Comparison of ENCODE assay signal across 31 cellular contexts in genomic region chr20:62878244-62879030, GRCh38. TPM values are rescaled to one million over a fixed set of nuclear protein-coding genes. Genes with fewer than 3 reads are reported as not detected.
DNase-seq lines count a peak whose midpoint lies in the region; FAIRE-seq and TF ChIP-seq lines count a peak whose summit lies in the region.
"Had no signal": no experiment of that assay in that cellular context is flagged by ENCODE, and none has a peak within 500 bp of the region (broad histone marks: within the 10 kb centered on the region; RNA-seq: fewer than 3 reads in every experiment).

No MANE protein-coding gene starts in this region.

- no peak overlapping the region for H2AK5ac ChIP-seq in trophoblast cell (ENCODE audit: low read length)

- H2AFZ ChIP-seq in OCI-LY3 (ENCODE audit: low read depth, low read length) (no peak overlapping the region), endothelial cell of umbilical vein (ENCODE audit: low read depth, low read length) (no peak overlapping the region), trophoblast cell (ENCODE audit: insufficient read depth, low read length, poor library complexity) (no peak overlapping the region)

- H3K9me3 ChIP-seq in OCI-LY3 (ENCODE audit: insufficient read depth, low read length) (no peaks in the 10 kb centered on the region), endothelial cell of umbilical vein (replicated peaks; ENCODE audit: control insufficient read depth, insufficient read depth, low read length) (no peaks in the 10 kb centered on the region), trophoblast cell (ENCODE audit: insufficient read depth, low read depth, low read length) (peaks cover 2% of the 10 kb centered on the region)
- H3K9me3 ChIP-seq: tibial nerve had no signal

- no peak overlapping the region for H4K91ac ChIP-seq in trophoblast cell (ENCODE audit: low read depth, low read length)

- H3K79me2 ChIP-seq in OCI-LY3 (ENCODE audit: low read length) = no peaks in the 10 kb centered on the region
- no peaks in the 10 kb centered on the region for H3K79me2 ChIP-seq in endothelial cell of umbilical vein (ENCODE audit: control insufficient read depth, insufficient read depth, low read length)
- H3K79me2 ChIP-seq in trophoblast cell (ENCODE audit: control insufficient read depth, insufficient read depth, low read length, poor library complexity) = no peaks in the 10 kb centered on the region

- CTCF ChIA-PET in Calu3 (lab: Charles Lee) = no interaction called here
- CTCF ChIA-PET in endothelial cell of umbilical vein (lab: Charles Lee) = no interaction called here

- intact Hi-C loops in Calu3 (cut with micrococcal nuclease; ENCODE audit: unreplicated experiment) (no loop called here), endothelial cell of umbilical vein (cut with micrococcal nuclease) (no loop called here)

- H3K27me3 ChIP-seq in OCI-LY3 (ENCODE audit: low read depth, low read length) (no peaks in the 10 kb centered on the region), endothelial cell of umbilical vein (ENCODE audit: control insufficient read depth in 2 of 2, insufficient read depth in 2 of 2, low read length in 2 of 2) (peaks cover 0 to 3% of the 10 kb centered on the region in 2 experiments), trophoblast cell (ENCODE audit: insufficient read depth, low read length) (no peaks in the 10 kb centered on the region)
- H3K27me3 ChIP-seq: brain microvascular endothelial cell, tibial nerve had no signal

- DNase-seq in Calu3 = no peak
- no peak for DNase-seq in endothelial cell of umbilical vein (ENCODE audit: low read depth, low spot score)
- peak; percentile 55 to 68 for DNase-seq in trophoblast cell
- no peak for DNase-seq in C1 segment of cervical spinal cord (lab: John Stamatoyannopoulos, UW)
- no peak for DNase-seq in foreskin fibroblast
- no peak for DNase-seq in HCEC 1CT
- DNase-seq: activated CD4-positive, alpha-beta T cell treated with anti-CD3 and anti-CD28 coated beads for 36 hours; activated CD8-positive, alpha-beta memory T cell treated with anti-CD3 and anti-CD28 coated beads, Interleukin-2, amount 50 U/mL, for 48 hours; activated CD8-positive, alpha-beta T cell treated with anti-CD3 and anti-CD28 coated beads for 36 hours; activated naive CD4-positive, alpha-beta T cell treated with anti-CD3 and anti-CD28 coated beads, Interleukin-2, amount 10 ng/mL, durations not matched to agents 7 days and 5 days; amniotic stem cell; brain microvascular endothelial cell; DND-41; islet precursor cell; natural killer cell; NCI-H146; NCI-H2107; NCI-H748 treated with DMSO at 0.1 percent for 48 hours; occipital lobe; SIG-M5; stimulated activated CD4-positive, alpha-beta T cell treated with anti-CD3 and anti-CD28 coated beads, Interleukin-4, amount 100 ng/mL, for 24 hours had no signal

- H3K27ac ChIP-seq in OCI-LY3 (ENCODE audit: low read length) = peak overlapping the region; percentile 24
- H3K27ac ChIP-seq in endothelial cell of umbilical vein (ENCODE audit: insufficient read depth, low read depth, low read length) = no peak overlapping the region
- H3K27ac ChIP-seq in trophoblast cell (ENCODE audit: low read depth, low read length) = no peak overlapping the region
- H3K27ac ChIP-seq: brain microvascular endothelial cell, C4-2B, epithelial cell of prostate, tibial nerve had no signal

- peaks cover 17% of the 10 kb centered on the region for H3K4me1 ChIP-seq in OCI-LY3 (ENCODE audit: low read length)
- peaks cover 9% of the 10 kb centered on the region for H3K4me1 ChIP-seq in endothelial cell of umbilical vein (ENCODE audit: control insufficient read depth, extremely low read depth, insufficient read depth, low read length)
- peaks cover 4 to 7% of the 10 kb centered on the region in 2 experiments for H3K4me1 ChIP-seq in trophoblast cell (ENCODE audit: control insufficient read depth in 1 of 2, insufficient read depth in 2 of 2, low read length in 2 of 2)

- no CpG with 5 or more reads among the region's 20 CpGs for WGBS in trophoblast cell (ENCODE audit: extremely low coverage, insufficient coverage, insufficient read length)

- H2BK12ac ChIP-seq in trophoblast cell (ENCODE audit: low read length) = no peak overlapping the region

- POLR2A ChIA-PET in endothelial cell of umbilical vein (lab: Charles Lee) = no interaction called here

- H4K8ac ChIP-seq in trophoblast cell (ENCODE audit: low read depth, low read length) = no peak overlapping the region

- TF ChIP-seq CTCF in Calu3 (IDR thresholded peaks at IDR 0.05; ENCODE audit: unreplicated experiment) (no peak), OCI-LY3 (IDR thresholded peaks at IDR 0.05; ENCODE audit: low read depth, low read length) (no peak), endothelial cell of umbilical vein (IDR thresholded peaks at IDR 0.05; ENCODE audit: extremely low read depth in 1 of 2, insufficient read depth in 1 of 2, low read depth in 1 of 2, low read length in 2 of 2) (no peak), foreskin fibroblast (IDR thresholded peaks at IDR 0.05; ENCODE audit: low read depth, low read length) (no peak)

- H3K9me3 Mint-ChIP-seq in Calu3 (ENCODE audit: low read depth, unreplicated experiment) = no peaks in the 10 kb centered on the region
- H3K9me3 Mint-ChIP-seq: activated CD8-positive, alpha-beta T cell treated with anti-CD3 and anti-CD28 coated beads for 36 hours; activated naive CD4-positive, alpha-beta T cell treated with anti-CD3 and anti-CD28 coated beads, Interleukin-2, amount 10 ng/mL, durations not matched to agents 7 days and 5 days; activated T-helper 1 cell treated with anti-CD3 and anti-CD28 coated beads, Interleukin-12 subunit alpha, Interleukin-12 subunit beta, Interleukin-2, Interleukin-4 antibody, amounts not matched to agents 30 ng/mL and 10 ng/mL and 1 ng/mL, durations not matched to agents 14 hours and 24 hours and 36 hours; natural killer cell; T-helper 2 cell treated with Interferon-gamma antibody and Interleukin-4, amounts not matched to agents 5 μg/mL and 100 μg/mL, for 36 hours had no signal

- TF ChIP-seq POLR2A in endothelial cell of umbilical vein (IDR thresholded peaks at IDR 0.05; ENCODE audit: low read depth, low read length) = no peak

- no peak overlapping the region for H2BK120ac ChIP-seq in trophoblast cell (ENCODE audit: insufficient read depth, low read length, poor library complexity)

- dilution Hi-C loops in endothelial cell of umbilical vein (cut with MboI; ENCODE audit: extremely low pct_ligation_motif_present, low sequenced_read_pairs) = no loop called here

- H4K12ac ChIP-seq in trophoblast cell (ENCODE audit: low read depth, low read length) = no peak overlapping the region

- no peak overlapping the region for H3K4ac ChIP-seq in trophoblast cell (ENCODE audit: low read depth, low read length)

- H3K79me1 ChIP-seq in trophoblast cell (ENCODE audit: low read length) = no peaks in the 10 kb centered on the region

- no peaks in the 10 kb centered on the region for H4K20me1 ChIP-seq in OCI-LY3 (ENCODE audit: insufficient read depth, low read length)
- H4K20me1 ChIP-seq in endothelial cell of umbilical vein (replicated peaks; ENCODE audit: control insufficient read depth, extremely low read depth, insufficient read depth, low read length) = no peaks in the 10 kb centered on the region

- H3K18ac ChIP-seq in trophoblast cell (ENCODE audit: low read length) = no peak overlapping the region

- no peak for FAIRE-seq in endothelial cell of umbilical vein (lab: Jason Lieb, UNC)
- FAIRE-seq: D721Med, GM18507, GM19239, H1 had no signal

- H2BK5ac ChIP-seq in trophoblast cell (ENCODE audit: low read depth, low read length, poor library complexity) = no peak overlapping the region

- no peaks in the 10 kb centered on the region for H3K27me3 Mint-ChIP-seq in Calu3 (ENCODE audit: unreplicated experiment)
- H3K27me3 Mint-ChIP-seq: activated CD4-positive, alpha-beta T cell treated with anti-CD3 and anti-CD28 coated beads for 36 hours; activated CD8-positive, alpha-beta T cell treated with anti-CD3 and anti-CD28 coated beads for 36 hours had no signal

- H3K23ac ChIP-seq in trophoblast cell (ENCODE audit: low read length) = no peak overlapping the region

- H3K4me2 ChIP-seq in OCI-LY3 (ENCODE audit: low read length) (no peak overlapping the region), endothelial cell of umbilical vein (ENCODE audit: insufficient read depth, low read length) (no peak overlapping the region), trophoblast cell (ENCODE audit: low read length) (no peak overlapping the region)

- BruUV-seq in Calu3 (replicated peaks; lab: Mats Ljungman, UMichigan) = TSS peak; percentile 14
- TSS peak; percentile 11 for BruUV-seq in endothelial cell of umbilical vein (replicated peaks; lab: Mats Ljungman, UMichigan)

- no peak overlapping the region for H3K4me3 Mint-ChIP-seq in Calu3 (ENCODE audit: low read depth, unreplicated experiment)
- H3K4me3 Mint-ChIP-seq: activated CD4-positive, alpha-beta T cell treated with anti-CD3 and anti-CD28 coated beads for 36 hours; activated CD8-positive, alpha-beta T cell treated with anti-CD3 and anti-CD28 coated beads for 36 hours; activated naive CD4-positive, alpha-beta T cell treated with anti-CD3 and anti-CD28 coated beads, Interleukin-2, amount 10 ng/mL, durations not matched to agents 7 days and 5 days; activated T-helper 1 cell treated with anti-CD3 and anti-CD28 coated beads, Interleukin-12 subunit alpha, Interleukin-12 subunit beta, Interleukin-2, Interleukin-4 antibody, amounts not matched to agents 30 ng/mL and 10 ng/mL and 1 ng/mL, durations not matched to agents 14 hours and 24 hours and 36 hours; T-helper 2 cell treated with Interferon-gamma antibody and Interleukin-4, amounts not matched to agents 5 μg/mL and 100 μg/mL, for 36 hours had no signal

- H3K4me3 ChIP-seq in OCI-LY3 (ENCODE audit: low read length) (no peak overlapping the region), endothelial cell of umbilical vein (replicated peaks in 1 of 3; ENCODE audit: insufficient read depth in 1 of 3, low read depth in 1 of 3, low read length in 3 of 3) (no peak overlapping the region), trophoblast cell (ENCODE audit: low read depth, low read length) (no peak overlapping the region), foreskin fibroblast (ENCODE audit: low read depth in 1 of 2, low read length in 2 of 2) (no peak overlapping the region)
- H3K4me3 ChIP-seq: tibial nerve had no signal

- H3K36me3 Mint-ChIP-seq in Calu3 (ENCODE audit: insufficient read depth, unreplicated experiment) = peaks cover 66% of the 10 kb centered on the region
- H3K36me3 Mint-ChIP-seq: natural killer cell had no signal

- no peaks in the 10 kb centered on the region for H3K9me1 ChIP-seq in endothelial cell of umbilical vein (replicated peaks; ENCODE audit: control insufficient read depth, extremely low read depth, insufficient read depth, low read length)

- H3K9ac ChIP-seq in OCI-LY3 (ENCODE audit: low read length) = no peak overlapping the region
- no peak overlapping the region for H3K9ac ChIP-seq in endothelial cell of umbilical vein (replicated peaks; ENCODE audit: extremely low read depth, insufficient read depth, low read length)
- no peak overlapping the region for H3K9ac ChIP-seq in trophoblast cell (ENCODE audit: low read length)

- H3K36me3 ChIP-seq in OCI-LY3 (replicated peaks; ENCODE audit: low read depth, low read length) (peaks cover 10% of the 10 kb centered on the region), endothelial cell of umbilical vein (ENCODE audit: control insufficient read depth in 2 of 2, extremely low read depth in 1 of 2, insufficient read depth in 2 of 2, low read length in 2 of 2) (peaks cover 0 to 11% of the 10 kb centered on the region in 2 experiments), trophoblast cell (ENCODE audit: control insufficient read depth in 1 of 2, insufficient read depth in 2 of 2, low read length in 2 of 2) (peaks cover 38 to 39% of the 10 kb centered on the region in 2 experiments)

- peaks cover 17% of the 10 kb centered on the region for H3K4me1 Mint-ChIP-seq in Calu3 (ENCODE audit: low read depth, unreplicated experiment)

- no peak overlapping the region for H3K14ac ChIP-seq in trophoblast cell (ENCODE audit: low read length)

- no peak overlapping the region for H3K27ac Mint-ChIP-seq in Calu3 (ENCODE audit: unreplicated experiment)
- H3K27ac Mint-ChIP-seq: activated CD8-positive, alpha-beta T cell treated with anti-CD3 and anti-CD28 coated beads for 36 hours; activated naive CD4-positive, alpha-beta T cell treated with anti-CD3 and anti-CD28 coated beads, Interleukin-2, amount 10 ng/mL, durations not matched to agents 7 days and 5 days; activated T-helper 1 cell treated with anti-CD3 and anti-CD28 coated beads, Interleukin-12 subunit alpha, Interleukin-12 subunit beta, Interleukin-2, Interleukin-4 antibody, amounts not matched to agents 30 ng/mL and 10 ng/mL and 1 ng/mL, durations not matched to agents 14 hours and 24 hours and 36 hours; natural killer cell; T-helper 2 cell treated with Interferon-gamma antibody and Interleukin-4, amounts not matched to agents 5 μg/mL and 100 μg/mL, for 36 hours had no signal

RNA-seq across cellular contexts. Expression of gene TCFL5, which starts 16.8 kb away (rescaled TPM):
- total RNA-seq in Calu3 (2022) (18.9 and 22.3 TPM in 2 replicates), endothelial cell of umbilical vein (9.4 and 11.1 TPM in 2 replicates)
- 3.0 and 4.4 TPM in 2 replicates for polyA plus RNA-seq in endothelial cell of umbilical vein
- 5.7 and 6.0 TPM in 2 replicates for polyA plus RNA-seq in endothelial cell of umbilical vein (2011; cell fraction: cytosol; rRNA removed)
- 7.8 and 8.1 TPM in 2 replicates for polyA plus RNA-seq in endothelial cell of umbilical vein (2011; cell fraction: nucleus; rRNA removed)
- 8.1 and 9.7 TPM in 2 replicates for polyA plus RNA-seq in endothelial cell of umbilical vein (2012)
- 4.7 and 4.9 TPM in 2 replicates for polyA minus RNA-seq in endothelial cell of umbilical vein
- 10.7 TPM for polyA minus RNA-seq in endothelial cell of umbilical vein (2011; cell fraction: cytosol; rRNA and poly(A)+ RNA removed)
- polyA minus RNA-seq in endothelial cell of umbilical vein (2011; cell fraction: nucleus; rRNA and poly(A)+ RNA removed) = 1.8 and 2.0 TPM in 2 replicates
- polyA plus RNA-seq in trophoblast cell (2013) = 4.6 and 5.0 TPM in 2 replicates

RNA-seq across cellular contexts. Expression of gene DIDO1, which starts 47.9 kb away (rescaled TPM):
- 75.6 and 77.1 TPM in 2 replicates for total RNA-seq in Calu3 (2022)
- 46.6 and 51.2 TPM in 2 replicates for total RNA-seq in endothelial cell of umbilical vein
- 20.7 and 22.1 TPM in 2 replicates for polyA plus RNA-seq in endothelial cell of umbilical vein
- 14.2 and 14.6 TPM in 2 replicates for polyA plus RNA-seq in endothelial cell of umbilical vein (2011; cell fraction: cytosol; rRNA removed)
- polyA plus RNA-seq in endothelial cell of umbilical vein (2011; cell fraction: nucleus; rRNA removed) = 82.8 and 101 TPM in 2 replicates
- polyA plus RNA-seq in endothelial cell of umbilical vein (2012) = 22.4 and 23.8 TPM in 2 replicates
- 42.9 and 45.1 TPM in 2 replicates for polyA minus RNA-seq in endothelial cell of umbilical vein
- 12.6 TPM for polyA minus RNA-seq in endothelial cell of umbilical vein (2011; cell fraction: cytosol; rRNA and poly(A)+ RNA removed)
- polyA minus RNA-seq in endothelial cell of umbilical vein (2011; cell fraction: nucleus; rRNA and poly(A)+ RNA removed) = 61.9 and 66.0 TPM in 2 replicates
- 31.7 and 32.7 TPM in 2 replicates for polyA plus RNA-seq in trophoblast cell (2013)

RNA-seq across cellular contexts. Expression of gene GID8, which starts 59.5 kb away (rescaled TPM):
- 64.3 and 64.6 TPM in 2 replicates for total RNA-seq in Calu3 (2022)
- total RNA-seq in endothelial cell of umbilical vein = 31.4 and 34.6 TPM in 2 replicates
- polyA plus RNA-seq in endothelial cell of umbilical vein = 20.6 and 25.3 TPM in 2 replicates
- 25.6 and 27.1 TPM in 2 replicates for polyA plus RNA-seq in endothelial cell of umbilical vein (2011; cell fraction: cytosol; rRNA removed)
- 18.7 and 21.7 TPM in 2 replicates for polyA plus RNA-seq in endothelial cell of umbilical vein (2011; cell fraction: nucleus; rRNA removed)
- polyA plus RNA-seq in endothelial cell of umbilical vein (2012) = 28.2 and 28.9 TPM in 2 replicates
- 29.6 and 31.1 TPM in 2 replicates for polyA minus RNA-seq in endothelial cell of umbilical vein
- 13.2 TPM for polyA minus RNA-seq in endothelial cell of umbilical vein (2011; cell fraction: cytosol; rRNA and poly(A)+ RNA removed)
- polyA minus RNA-seq in endothelial cell of umbilical vein (2011; cell fraction: nucleus; rRNA and poly(A)+ RNA removed) = 12.6 and 13.0 TPM in 2 replicates
- 37.2 and 37.5 TPM in 2 replicates for polyA plus RNA-seq in trophoblast cell (2013)

Comparison
In these comparisons a context has a peak if more than half of its experiments do, and no peak if none do; other contexts are left out.
1. DNase-seq: peak in trophoblast cell (2 of 2); none in Calu3 (single experiment), endothelial cell of umbilical vein (single experiment), C1 segment of cervical spinal cord (0 of 14), foreskin fibroblast (0 of 2) and HCEC 1CT (single experiment).